In the genomic region with DNA sequence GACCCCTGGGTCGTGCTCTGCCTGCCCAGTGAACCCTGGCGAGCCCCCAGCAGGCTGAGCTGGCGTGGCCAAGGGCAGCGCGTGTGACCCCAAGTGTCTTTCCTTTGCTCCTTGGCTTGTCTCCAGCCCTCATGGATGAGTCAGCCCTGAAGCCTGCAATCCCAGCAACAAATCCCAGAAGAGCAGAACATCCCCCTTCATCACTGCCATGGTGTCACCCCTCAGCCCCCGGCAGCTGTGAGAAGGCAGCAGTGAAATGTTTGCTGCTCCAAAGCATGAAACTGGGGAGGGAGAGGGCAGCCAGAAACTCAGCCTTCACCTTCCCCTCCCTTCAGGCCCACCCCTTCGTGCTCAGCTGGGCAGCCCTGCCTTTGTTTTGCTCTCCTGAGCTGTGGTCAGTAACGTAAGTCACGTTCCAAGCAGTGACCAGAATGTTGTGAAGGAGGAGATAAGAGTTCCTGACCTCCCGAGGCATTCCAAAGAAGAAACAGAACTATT, we compare ENCODE assay signal across 9 cellular contexts. TPM values are rescaled to one million over a fixed set of nuclear protein-coding genes. Genes with fewer than 3 reads are reported as not detected.
DNase-seq lines count a peak whose midpoint lies in the region; ATAC-seq and TF ChIP-seq lines count a peak whose summit lies in the region.
"Had no signal": no experiment of that assay in that cellular context is flagged by ENCODE, and none has a peak within 500 bp of the region (broad histone marks: within the 10 kb centered on the region; RNA-seq: fewer than 3 reads in every experiment).

No MANE protein-coding gene starts in this region.

- H3K27ac ChIP-seq in vagina = peak overlapping the region; percentile 76

- DNase-seq in Right ventricle myocardium inferior (ENCODE audit: missing footprints) = no peak
- DNase-seq in cardiac septum (ENCODE audit: low spot score) = no peak
- DNase-seq in dedifferentiated amniotic fluid mesenchymal stem cell (ENCODE audit: extremely low spot score) = peak; percentile 73
- peak; percentile 64 to 83 for DNase-seq in lung microvascular endothelial cell (ENCODE audit: low read depth in 2 of 2)
- DNase-seq in vagina (ENCODE audit: extremely low spot score in 2 of 2) = no peak
- DNase-seq in NCI-H82 (lab: John Stamatoyannopoulos, UW) = no peak
- DNase-seq in DMS153 treated with DMSO at 0.1 percent for 48 hours (lab: John Stamatoyannopoulos, UW; ENCODE audit: unreplicated experiment) = no peak
- DNase-seq: NK-92 treated with Interleukin-12 subunit alpha and Interleukin-12 subunit beta, amount 100 ng/mL, for 24 hours had no signal

- H3K27me3 ChIP-seq in vagina = no peaks in the 10 kb centered on the region

- TF ChIP-seq POLR2A in vagina (IDR thresholded peaks at IDR 0.05) = no peak

- TF ChIP-seq CTCF in vagina (IDR thresholded peaks at IDR 0.05) = no peak

- no peak overlapping the region for H3K4me3 ChIP-seq in vagina

- intact Hi-C loops in Right ventricle myocardium inferior (cut with DNase I) = loop anchor here (1.0 to 2.0 kb wide), 2 partner anchors 24 to 45 kb away; no protein-coding TSS in a partner anchor
- intact Hi-C loops in cardiac septum (cut with DNase I) = loop anchor here (1.0 to 5.0 kb wide), 2 partner anchors 44 to 199 kb away; no protein-coding TSS in a partner anchor
- intact Hi-C loops in vagina (cut with DNase I) = no loop called here

- H3K4me1 ChIP-seq in vagina = peaks cover 14% of the 10 kb centered on the region

- ATAC-seq in Right ventricle myocardium inferior (peak; percentile 70), HG02763 (IDR thresholded peaks at IDR 0.05; ENCODE audit: unreplicated experiment) (no peak)

- no peaks in the 10 kb centered on the region for H3K9me3 ChIP-seq in vagina

- H3K36me3 ChIP-seq in vagina = no peaks in the 10 kb centered on the region

RNA-seq across cellular contexts. Expression of gene ADAMTS15, which starts 29.8 kb away (rescaled TPM):
- total RNA-seq in Right ventricle myocardium inferior (45.6 TPM), cardiac septum (8.5 TPM), lung microvascular endothelial cell (2.6 and 4.0 TPM in 2 replicates), vagina (12.0 TPM)

RNA-seq across cellular contexts. Expression of gene ADAMTS8, which starts 49.8 kb away (rescaled TPM):
- total RNA-seq in Right ventricle myocardium inferior (0.57 TPM), cardiac septum (3.9 TPM), lung microvascular endothelial cell (not detected in 2 replicates), vagina (1.5 TPM)

Comparison
In these comparisons a context has a peak if more than half of its experiments do, and no peak if none do; other contexts are left out.
1. DNase-seq: peak in dedifferentiated amniotic fluid mesenchymal stem cell (single experiment) and lung microvascular endothelial cell (2 of 2); none in Right ventricle myocardium inferior (single experiment), cardiac septum (single experiment), vagina (0 of 2), NCI-H82 (single experiment) and DMS153 treated with DMSO at 0.1 percent for 48 hours (single experiment).